In genomic region chr7:29189743-29190201, GRCh38 we compare ENCODE assay signal across 8 cellular contexts. TPM values are rescaled to one million over a fixed set of nuclear protein-coding genes. Genes with fewer than 3 reads are reported as not detected.
DNase-seq lines count a peak whose midpoint lies in the region; ATAC-seq and TF ChIP-seq lines count a peak whose summit lies in the region.

No MANE protein-coding gene starts in this region.

- H3K27me3 ChIP-seq in breast epithelium, result peaks cover 0 to 7% of the 10 kb centered on the region in 2 donors
- peaks cover 11% of the 10 kb centered on the region for H3K27me3 ChIP-seq in kidney epithelial cell (ENCODE audit: control insufficient read depth, insufficient read depth, low read length)

- no peak overlapping the region for H3K4me3 Mint-ChIP-seq in T-cell

- H3K9me3 Mint-ChIP-seq in T-cell, result no peaks in the 10 kb centered on the region

- POLR2A ChIA-PET in T-cell (lab: Charles Lee), result no interaction called here

- TF ChIP-seq CTCF in GM20000 (IDR thresholded peaks at IDR 0.05; ENCODE audit: extremely low read depth, missing control alignments) (peak; percentile 51), breast epithelium (IDR thresholded peaks at IDR 0.05) (peak; percentile 33 to 77 (median 65)), kidney epithelial cell (IDR thresholded peaks at IDR 0.05; ENCODE audit: insufficient read depth, low read length, poor library complexity, severe bottlenecking) (peak; percentile 96)

- H3K27ac ChIP-seq in breast epithelium, result no peak overlapping the region

- CTCF ChIA-PET in T-cell (lab: Charles Lee), result interaction anchor here (0.6 to 4.0 kb wide), 17 partner anchors 8 to 269 kb away, joined by 3 to 36 read pairs (median 3); no protein-coding TSS in a partner anchor

- no peaks in the 10 kb centered on the region for H3K36me3 Mint-ChIP-seq in T-cell

- no peak overlapping the region for H3K27ac Mint-ChIP-seq in T-cell

- no peak for TF ChIP-seq POLR2A in breast epithelium (IDR thresholded peaks at IDR 0.05)

- H3K4me3 ChIP-seq in breast epithelium (peak overlapping the region in 1 of 3 donors; percentile 29), kidney epithelial cell (ENCODE audit: low read depth, low read length) (no peak overlapping the region)

- intact Hi-C loops in breast epithelium (cut with DNase I; ENCODE audit: low total_unique reads), result no loop called here

- H3K27me3 Mint-ChIP-seq in T-cell, result peaks cover 12 to 23% of the 10 kb centered on the region in 2 donors

- DNase-seq in Ammon's horn (ENCODE audit: low spot score) (peak; percentile 79), GM20000 (ENCODE audit: low spot score) (peak; percentile 71), NCI-H1436 (lab: John Stamatoyannopoulos, UW) (peak; percentile 88), T-cell (peak in 31 of 34 experiments; percentile 20 to 62 (median 42)), breast epithelium (ENCODE audit: low spot score in 2 of 2) (peak in 1 of 2 donors; percentile 55), kidney epithelial cell (ENCODE audit: low read depth) (no peak)
- peak in 2 of 3 donors; percentile 18 to 25 for DNase-seq in stimulated activated CD4-positive, alpha-beta T cell treated with anti-CD3 and anti-CD28 coated beads, TNF-alpha, amount 100 ng/mL, for 1 hour (ENCODE audit: low read depth in 3 of 3, low spot score in 1 of 3)

- H3K4me1 Mint-ChIP-seq in T-cell, result peaks cover 0 to 5% (median 0%) of the 10 kb centered on the region in 3 donors

- no peaks in the 10 kb centered on the region for H3K36me3 ChIP-seq in breast epithelium
- H3K36me3 ChIP-seq in kidney epithelial cell (ENCODE audit: control insufficient read depth, insufficient read depth, low read length), result no peaks in the 10 kb centered on the region

- ATAC-seq in T-cell (replicated peaks in 1 of 4) (peak; percentile 51 to 69 (median 62)), HG02759 (IDR thresholded peaks at IDR 0.05; ENCODE audit: unreplicated experiment) (no peak)

- no peaks in the 10 kb centered on the region for H3K9me3 ChIP-seq in breast epithelium

- H3K4me1 ChIP-seq in breast epithelium, result no peaks in the 10 kb centered on the region

RNA-seq across cellular contexts. Expression of gene CHN2, which starts 4.8 kb away (rescaled TPM):
- total RNA-seq in T-cell (1 to 10 TPM; 4.5 to 9.0 (median 6.6) TPM), breast epithelium (10 to 100 TPM in 1 of 3 donors, 1 to 10 TPM in 2; 6.3 to 17.1 (median 7.9) TPM), kidney epithelial cell (3.6 and 5.7 TPM in 2 replicates)

RNA-seq across cellular contexts. Expression of gene CPVL, which starts 43.4 kb away (rescaled TPM):
- total RNA-seq in T-cell (1 to 10 TPM in 2 of 5 donors, under 1 TPM in 3; 0.47 to 1.6 (median 0.66) TPM), breast epithelium (10 to 100 TPM; 11.4 to 44.2 (median 13.4) TPM), kidney epithelial cell (19.1 and 25.9 TPM in 2 replicates)
